Comparison of ENCODE assay signal across 3 cellular contexts in the genomic region with DNA sequence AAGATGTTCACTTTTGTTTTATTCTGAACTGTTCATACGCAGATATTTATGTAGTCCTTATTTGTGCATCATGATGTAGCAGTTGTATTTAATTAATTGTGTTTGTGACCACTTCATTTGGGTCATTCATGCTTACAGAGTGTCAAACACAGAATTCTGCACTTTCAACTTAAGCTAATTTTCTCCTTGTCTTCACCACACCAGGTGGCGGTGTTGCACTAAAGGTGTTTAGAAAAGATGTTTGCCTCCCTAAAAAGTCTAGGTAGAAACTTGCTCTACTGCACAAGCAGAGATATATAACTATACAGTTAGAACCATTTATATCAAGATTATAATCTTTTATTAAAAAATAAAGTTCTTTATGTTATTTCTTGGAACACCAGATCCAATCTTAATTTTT.
TF ChIP-seq lines count a peak whose summit lies in the region.

No MANE protein-coding gene starts in this region.

TF ChIP-seq in SK-N-SH, 30 proteins besides CTCF, POLR2A, EP300 and RAD21:
- TF ChIP-seq SMC3 (IDR thresholded peaks at IDR 0.05; ENCODE audit: low read depth, low read length) (peak; percentile 49), MEF2A (IDR thresholded peaks at IDR 0.05; ENCODE audit: borderline replicate concordance, low read depth) (no peak), RXRA (IDR thresholded peaks at IDR 0.05; ENCODE audit: borderline replicate concordance, low read depth) (no peak)

TF ChIP-seq in SK-N-SH treated with all-trans-retinoic acid at 6 μM for 48 hours, 23 proteins besides CTCF, POLR2A, EP300 and RAD21:
- no peak for TF ChIP-seq ZC3H10 (CRISPR knock-in tag; IDR thresholded peaks at IDR 0.05)
- TF ChIP-seq ZFP30 (CRISPR knock-in tag; IDR thresholded peaks at IDR 0.05), result no peak
- no peak for TF ChIP-seq BACH2 (CRISPR knock-in tag; IDR thresholded peaks at IDR 0.05; ENCODE audit: borderline replicate concordance)
- no peak for TF ChIP-seq GLIS3 (CRISPR knock-in tag; IDR thresholded peaks at IDR 0.05)
- TF ChIP-seq CSDC2 (CRISPR knock-in tag; IDR thresholded peaks at IDR 0.05), result no peak
- no peak for TF ChIP-seq ARNTL (CRISPR knock-in tag; IDR thresholded peaks at IDR 0.05; ENCODE audit: borderline replicate concordance, low read depth)
- TF ChIP-seq ZNF565 (CRISPR knock-in tag; conservative IDR thresholded peaks at IDR 0.05; ENCODE audit: low read depth), result no peak
- TF ChIP-seq ESRRG (CRISPR knock-in tag; IDR thresholded peaks at IDR 0.05), result no peak
- no peak for TF ChIP-seq TOX (CRISPR knock-in tag; IDR thresholded peaks at IDR 0.05; ENCODE audit: borderline replicate concordance)
- TF ChIP-seq PPARA (CRISPR knock-in tag; IDR thresholded peaks at IDR 0.05; ENCODE audit: borderline replicate concordance), result no peak
- TF ChIP-seq ISL1 (CRISPR knock-in tag; IDR thresholded peaks at IDR 0.05), result no peak
- TF ChIP-seq CSRNP3 (CRISPR knock-in tag; IDR thresholded peaks at IDR 0.05), result no peak
- no peak for TF ChIP-seq ZNF70 (CRISPR knock-in tag; IDR thresholded peaks at IDR 0.05)
- TF ChIP-seq ZFP3 (CRISPR knock-in tag; IDR thresholded peaks at IDR 0.05), result no peak
- TF ChIP-seq RARB (CRISPR knock-in tag; IDR thresholded peaks at IDR 0.05), result no peak

TF ChIP-seq in GM12878, 131 proteins besides CTCF, POLR2A, EP300 and RAD21:
- TF ChIP-seq SRF (IDR thresholded peaks at IDR 0.05; ENCODE audit: low read depth in 2 of 2, low read length in 2 of 2) (no peak), BACH1 (IDR thresholded peaks at IDR 0.05; ENCODE audit: borderline replicate concordance) (no peak), CEBPB (IDR thresholded peaks at IDR 0.05; ENCODE audit: borderline replicate concordance in 1 of 2, low read depth in 2 of 2, low read length in 2 of 2) (no peak)
